Comparison of ENCODE assay signal across 19 cellular contexts in genomic region chr21:46596201-46596600, GRCh38. TPM values are rescaled to one million over a fixed set of nuclear protein-coding genes. Genes with fewer than 3 reads are reported as not detected.
DNase-seq lines count a peak whose midpoint lies in the region; ATAC-seq and TF ChIP-seq lines count a peak whose summit lies in the region.
"Had no signal": no experiment of that assay in that cellular context is flagged by ENCODE, and none has a peak within 500 bp of the region (broad histone marks: within the 10 kb centered on the region; RNA-seq: fewer than 3 reads in every experiment).

No MANE protein-coding gene starts in this region.

- no peak overlapping the region for H3K4me3 ChIP-seq in CD8-positive, alpha-beta T cell (ENCODE audit: low read depth, low read length)
- H3K4me3 ChIP-seq in neural progenitor cell (no peak overlapping the region), testis (no peak overlapping the region)
- H3K4me3 ChIP-seq: BLaER1 treated with 17β-estradiol and CSF1 and Interleukin-3, amounts not matched to agents 10 nM and 100 nM had no signal

- H3K27ac ChIP-seq in CD8-positive, alpha-beta T cell (ENCODE audit: low read depth, low read length), result no peak overlapping the region
- H3K27ac ChIP-seq in neural progenitor cell, result no peak overlapping the region
- no peak overlapping the region for H3K27ac ChIP-seq in testis
- H3K27ac ChIP-seq: BLaER1 treated with 17β-estradiol and CSF1 and Interleukin-3, amounts not matched to agents 10 nM and 100 nM had no signal

- no peaks in the 10 kb centered on the region for H3K36me3 ChIP-seq in CD8-positive, alpha-beta T cell (ENCODE audit: insufficient read depth, low read length)
- H3K36me3 ChIP-seq in neural progenitor cell (no peaks in the 10 kb centered on the region), testis (ENCODE audit: low read depth, missing control alignments) (no peaks in the 10 kb centered on the region)

- DNase-seq in CD8-positive, alpha-beta T cell, result no peak
- peak; percentile 9 for DNase-seq in GM13977 (ENCODE audit: low spot score)
- peak; percentile 17 for DNase-seq in left kidney (ENCODE audit: low read depth, low spot score)
- DNase-seq in neural progenitor cell (ENCODE audit: low spot score), result no peak
- no peak for DNase-seq in dermis blood vessel endothelial cell
- DNase-seq in testis, result no peak
- DNase-seq in Right ventricle myocardium inferior (ENCODE audit: missing footprints), result no peak
- DNase-seq: ACHN; Calu3; CD4-positive, CD25-positive, alpha-beta regulatory T cell; DMS 273 treated with DMSO at 0.1 percent for 48 hours; HCEC 1CT; HFFc6; IMR-90 had no signal

- intact Hi-C loops in CD8-positive, alpha-beta T cell (cut with DNase I, micrococcal nuclease), result no loop called here
- intact Hi-C loops in testis (cut with DNase I; ENCODE audit: low total_unique reads) (no loop called here), Right ventricle myocardium inferior (cut with DNase I) (no loop called here)

- H3K9me3 Mint-ChIP-seq in CD8-positive, alpha-beta T cell, result peaks cover 7% of the 10 kb centered on the region
- H3K9me3 Mint-ChIP-seq in neural progenitor cell, result peaks cover 39% of the 10 kb centered on the region

- 100% methylated on average over 1 of the region's 1 CpG for WGBS in testis, 2 donors

- in situ Hi-C loops in GM13977 (cut with MboI; ENCODE audit: low pct_unique_long_range_greater_than_20kb, low sequenced_read_pairs, unreplicated experiment), result no loop called here

- CTCF ChIA-PET in CD8-positive, alpha-beta T cell (lab: Charles Lee), result interaction anchor here (1.6 kb wide), 1 partner anchor 41 kb away, joined by 6 read pairs; no protein-coding TSS in a partner anchor

- peak overlapping the region; percentile 32 for H3K27ac Mint-ChIP-seq in CD8-positive, alpha-beta T cell
- H3K27ac Mint-ChIP-seq in neural progenitor cell, result peak overlapping the region; percentile 42
- H3K27ac Mint-ChIP-seq: HFFc6 had no signal

- no peak for TF ChIP-seq CTCF in CD8-positive, alpha-beta T cell (IDR thresholded peaks at IDR 0.05)
- TF ChIP-seq CTCF in GM13977 (IDR thresholded peaks at IDR 0.05; ENCODE audit: extremely low read depth, insufficient read depth, missing control alignments) (no peak), neural progenitor cell (IDR thresholded peaks at IDR 0.05) (no peak), testis (IDR thresholded peaks at IDR 0.05) (no peak)

- peaks cover 2% of the 10 kb centered on the region for H3K36me3 Mint-ChIP-seq in CD8-positive, alpha-beta T cell
- H3K36me3 Mint-ChIP-seq in neural progenitor cell, result peaks cover 2% of the 10 kb centered on the region
- H3K36me3 Mint-ChIP-seq: CD4-positive, CD25-positive, alpha-beta regulatory T cell had no signal

- POLR2A ChIA-PET in CD8-positive, alpha-beta T cell (lab: Charles Lee), result interaction anchor here (1.8 kb wide), 1 partner anchor 9 kb away, joined by 8 read pairs; the partner anchor contains the start of gene S100B

- H3K4me1 ChIP-seq in CD8-positive, alpha-beta T cell (ENCODE audit: insufficient read depth, low read length), result peaks cover 16% of the 10 kb centered on the region
- H3K4me1 ChIP-seq in neural progenitor cell, result peaks cover 9% of the 10 kb centered on the region
- peaks cover 12% of the 10 kb centered on the region for H3K4me1 ChIP-seq in testis

- H2AFZ ChIP-seq in neural progenitor cell (replicated peaks), result no peak overlapping the region

- no peak for ATAC-seq in CD8-positive, alpha-beta T cell
- no peak for ATAC-seq in GM21447 (IDR thresholded peaks at IDR 0.05; ENCODE audit: unreplicated experiment)
- no peak for ATAC-seq in Right ventricle myocardium inferior

- no peak overlapping the region for H3K4me2 ChIP-seq in neural progenitor cell
- H3K4me2 ChIP-seq: BLaER1 treated with 17β-estradiol and CSF1 and Interleukin-3, amounts not matched to agents 10 nM and 100 nM had no signal

- no peak overlapping the region for H3K9ac ChIP-seq in neural progenitor cell
- H3K9ac ChIP-seq: BLaER1 treated with 17β-estradiol and CSF1 and Interleukin-3, amounts not matched to agents 10 nM and 100 nM had no signal

- no peaks in the 10 kb centered on the region for H3K79me2 ChIP-seq in neural progenitor cell (ENCODE audit: low read depth)

- H3F3A ChIP-seq in neural progenitor cell (ENCODE audit: low read depth), result no peaks in the 10 kb centered on the region

- peaks cover 4% of the 10 kb centered on the region for H3K9me3 ChIP-seq in CD8-positive, alpha-beta T cell (ENCODE audit: low read length)
- H3K9me3 ChIP-seq in neural progenitor cell (ENCODE audit: low read depth), result no peaks in the 10 kb centered on the region
- H3K9me3 ChIP-seq in testis, result no peaks in the 10 kb centered on the region

- no peaks in the 10 kb centered on the region for H3K27me3 ChIP-seq in CD8-positive, alpha-beta T cell (ENCODE audit: insufficient read depth, low read length)
- no peaks in the 10 kb centered on the region for H3K27me3 ChIP-seq in neural progenitor cell
- H3K27me3 ChIP-seq in testis, result no peaks in the 10 kb centered on the region
- H3K27me3 ChIP-seq: BLaER1 treated with 17β-estradiol and CSF1 and Interleukin-3, amounts not matched to agents 10 nM and 100 nM had no signal

- H4K20me1 ChIP-seq in neural progenitor cell (ENCODE audit: low read depth), result no peaks in the 10 kb centered on the region
- H4K20me1 ChIP-seq: BLaER1 treated with 17β-estradiol and CSF1 and Interleukin-3, amounts not matched to agents 10 nM and 100 nM had no signal

- TF ChIP-seq POLR2A in testis (IDR thresholded peaks at IDR 0.05), result no peak

- H3K27me3 Mint-ChIP-seq in CD8-positive, alpha-beta T cell (ENCODE audit: low read depth), result no peaks in the 10 kb centered on the region
- H3K27me3 Mint-ChIP-seq in neural progenitor cell (ENCODE audit: insufficient read depth, low read depth), result peaks cover 2% of the 10 kb centered on the region
- H3K27me3 Mint-ChIP-seq: CD4-positive, CD25-positive, alpha-beta regulatory T cell had no signal

- H3K4me3 Mint-ChIP-seq in CD8-positive, alpha-beta T cell, result no peak overlapping the region
- no peak overlapping the region for H3K4me3 Mint-ChIP-seq in neural progenitor cell
- H3K4me3 Mint-ChIP-seq: CD4-positive, CD25-positive, alpha-beta regulatory T cell; HFFc6 had no signal

- H3K4me1 Mint-ChIP-seq in CD8-positive, alpha-beta T cell (ENCODE audit: low read depth), result peaks cover 20% of the 10 kb centered on the region
- H3K4me1 Mint-ChIP-seq in neural progenitor cell, result peaks cover 27% of the 10 kb centered on the region

RNA-seq across cellular contexts. Expression of gene S100B, which starts 8.7 kb away (rescaled TPM):
- 10 to 100 TPM; 26.9 to 27.1 TPM for total RNA-seq in CD8-positive, alpha-beta T cell
- total RNA-seq in neural progenitor cell (ENCODE audit: low replicate concordance) (0.60 and 1.0 TPM in 2 replicates), dermis blood vessel endothelial cell (not detected in 2 replicates), testis (1 to 10 TPM; 2.7 to 7.4 TPM), Right ventricle myocardium inferior (8.3 TPM)
- polyA plus RNA-seq in testis (ENCODE audit: insufficient read depth, low read depth, low replicate concordance), result 7.1 TPM
- total RNA-seq: A172; Calu3; CD4-positive, CD25-positive, alpha-beta regulatory T cell; G401; H4; HFFc6 had no signal

RNA-seq across cellular contexts. Expression of gene PRMT2, which starts 39.3 kb away (rescaled TPM):
- total RNA-seq in CD8-positive, alpha-beta T cell, result 10 to 100 TPM; 78.8 to 78.9 TPM
- total RNA-seq in neural progenitor cell (ENCODE audit: low replicate concordance), result 75.4 and 93.9 TPM in 2 replicates
- total RNA-seq in dermis blood vessel endothelial cell, result 158 and 202 TPM in 2 replicates
- 10 to 100 TPM; 81.6 to 88.9 TPM for total RNA-seq in testis
- polyA plus RNA-seq in testis (ENCODE audit: insufficient read depth, low read depth, low replicate concordance), result 59.4 TPM
- 57.8 TPM for total RNA-seq in Right ventricle myocardium inferior

Comparison
In these comparisons a context has a peak if more than half of its experiments do, and no peak if none do; other contexts are left out.
1. DNase-seq: peak in GM13977 (single experiment) and left kidney (single experiment); none in CD8-positive, alpha-beta T cell (0 of 7), neural progenitor cell (single experiment), dermis blood vessel endothelial cell (single experiment), testis (single experiment) and Right ventricle myocardium inferior (single experiment).